ENCODE assay signal across 23 cellular contexts in genomic region chr15:69459063-69459462, GRCh38. TPM values are rescaled to one million over a fixed set of nuclear protein-coding genes. Genes with fewer than 3 reads are reported as not detected.
DNase-seq lines count a peak whose midpoint lies in the region; ATAC-seq and TF ChIP-seq lines count a peak whose summit lies in the region.
"Had no signal": no experiment of that assay in that cellular context is flagged by ENCODE, and none has a peak within 500 bp of the region (broad histone marks: within the 10 kb centered on the region; RNA-seq: fewer than 3 reads in every experiment).

No MANE protein-coding gene starts in this region.

- no peak overlapping the region for H3K14ac ChIP-seq in IMR-90 (replicated peaks; ENCODE audit: low read depth, low read length)

- TF ChIP-seq RAD21 in IMR-90 (IDR thresholded peaks at IDR 0.05; ENCODE audit: low read length) = no peak

- peaks cover 20% of the 10 kb centered on the region for H3K36me3 ChIP-seq in IMR-90 (ENCODE audit: control insufficient read depth, insufficient read depth, low read length)
- H3K36me3 ChIP-seq in endodermal cell (ENCODE audit: control insufficient read depth, insufficient read depth, low read length) = peaks cover 30% of the 10 kb centered on the region
- peaks cover 10% of the 10 kb centered on the region for H3K36me3 ChIP-seq in mesendoderm (ENCODE audit: control insufficient read depth, insufficient read depth, low read length)
- H3K36me3 ChIP-seq in A673 (ENCODE audit: insufficient read depth, low read length, poor library complexity, severe bottlenecking) = peaks cover 38% of the 10 kb centered on the region

- H2AFZ ChIP-seq in IMR-90 (replicated peaks; ENCODE audit: low read length, poor library complexity) = no peak overlapping the region

- dilution Hi-C loops in IMR-90 (cut with HindIII; ENCODE audit: low sequenced_read_pairs, unreplicated experiment) = no loop called here

- H3K56ac ChIP-seq in IMR-90 (ENCODE audit: extremely low read depth, insufficient read depth, low read length) (no peak overlapping the region), mesendoderm (ENCODE audit: low read length) (no peak overlapping the region)

- no TSS peak for BruUV-seq in IMR-90 (replicated peaks; lab: Mats Ljungman, UMichigan)
- no TSS peak for BruUV-seq in A673 (replicated peaks; lab: Mats Ljungman, UMichigan)

- no peak overlapping the region for H4K8ac ChIP-seq in IMR-90 (ENCODE audit: low read depth in 2 of 2, low read length in 2 of 2)
- H4K8ac ChIP-seq in mesendoderm (ENCODE audit: low read depth, low read length) = no peak overlapping the region

- ATAC-seq in IMR-90 (ENCODE audit: low read depth) = no peak
- ATAC-seq in stimulated activated effector memory CD8-positive, alpha-beta T cell treated with anti-CD3 and anti-CD28 coated beads, Interleukin-12 subunit alpha, Interleukin-12 subunit beta, amount 100 ng/mL, for 72 hours = no peak
- ATAC-seq in HG02981 (IDR thresholded peaks at IDR 0.05; ENCODE audit: unreplicated experiment) = no peak

- no peaks in the 10 kb centered on the region for H3K27me3 Mint-ChIP-seq in activated T-cell treated with anti-CD3 and anti-CD28 coated beads, Interleukin-2, amount 50 U/mL, for 24 hours
- H3K27me3 Mint-ChIP-seq in endodermal cell (ENCODE audit: insufficient read depth) = peaks cover 4% of the 10 kb centered on the region
- H3K27me3 Mint-ChIP-seq: central memory CD8-positive, alpha-beta T cell had no signal

- no CpG with 5 or more reads among the region's 2 CpGs for WGBS in IMR-90 (ENCODE audit: extremely low coverage in 2 of 2, insufficient read length in 1 of 2), 2 experiments
- WGBS in endodermal cell (ENCODE audit: insufficient coverage in 1 of 2, insufficient read length in 1 of 2), 2 experiments = 89 to 94% methylated on average over 2 of the region's 2 CpGs
- no CpG with 5 or more reads among the region's 2 CpGs for WGBS in mesendoderm (ENCODE audit: extremely low coverage, insufficient coverage, low lambda C conversion rate)

- peaks cover 26% of the 10 kb centered on the region for H3K9me1 ChIP-seq in IMR-90 (ENCODE audit: insufficient read depth, low read length)

- H2BK15ac ChIP-seq in IMR-90 (ENCODE audit: low read depth, low read length) (no peak overlapping the region), mesendoderm (replicated peaks; ENCODE audit: low read depth) (no peak overlapping the region)

- intact Hi-C loops in IMR-90 (cut with micrococcal nuclease) (loop anchor here (10.0 kb wide), 1 partner anchor 294 kb away; the partner anchor contains the start of gene GLCE), A673 (cut with micrococcal nuclease; ENCODE audit: unreplicated experiment) (no loop called here)

- no peak for TF ChIP-seq CTCF in IMR-90 (conservative IDR thresholded peaks at IDR 0.05; ENCODE audit: low read depth, low read length)
- no peak for TF ChIP-seq CTCF in endodermal cell (conservative IDR thresholded peaks at IDR 0.05)
- no peak for TF ChIP-seq CTCF in A673 (conservative IDR thresholded peaks at IDR 0.05; ENCODE audit: low read depth, low read length)

- H4K91ac ChIP-seq in IMR-90 (ENCODE audit: insufficient read depth, low read depth, low read length) = no peak overlapping the region

- H3K4me1 ChIP-seq in IMR-90 (ENCODE audit: control insufficient read depth, insufficient read depth, low read length) = peaks cover 14% of the 10 kb centered on the region
- peaks cover 2% of the 10 kb centered on the region for H3K4me1 ChIP-seq in endodermal cell (ENCODE audit: control insufficient read depth, insufficient read depth, low read length)
- no peaks in the 10 kb centered on the region for H3K4me1 ChIP-seq in mesendoderm (ENCODE audit: control insufficient read depth, low read depth, low read length)
- peaks cover 16% of the 10 kb centered on the region for H3K4me1 ChIP-seq in A673 (ENCODE audit: insufficient read depth, low read length, poor library complexity, severe bottlenecking)

- H4K5ac ChIP-seq in IMR-90 (ENCODE audit: low read depth, low read length) = no peak overlapping the region
- no peak overlapping the region for H4K5ac ChIP-seq in mesendoderm (ENCODE audit: low read length)

- H3K4me3 Mint-ChIP-seq in activated T-cell treated with anti-CD3 and anti-CD28 coated beads, Interleukin-2, amount 50 U/mL, for 24 hours = no peak overlapping the region
- H3K4me3 Mint-ChIP-seq in endodermal cell = no peak overlapping the region
- no peak overlapping the region for H3K4me3 Mint-ChIP-seq in stimulated activated effector memory CD8-positive, alpha-beta T cell treated with anti-CD3 and anti-CD28 coated beads, Interleukin-12 subunit alpha, Interleukin-12 subunit beta, amount 100 ng/mL, for 72 hours
- H3K4me3 Mint-ChIP-seq: activated naive CD4-positive, alpha-beta T cell treated with anti-CD3 and anti-CD28 coated beads, Interleukin-2, amount 10 ng/mL, durations not matched to agents 7 days and 5 days; central memory CD8-positive, alpha-beta T cell had no signal

- CTCF ChIA-PET in IMR-90 (lab: Yijun Ruan, JAX) = no interaction called here
- CTCF ChIA-PET in A673 (lab: Charles Lee) = interaction anchor here (0.6 kb wide), 1 partner anchor 638 kb away, joined by 3 read pairs; no protein-coding TSS in a partner anchor

- no peak overlapping the region for H2BK20ac ChIP-seq in IMR-90 (ENCODE audit: low read depth, low read length)

- TF ChIP-seq POLR2A in IMR-90 (IDR thresholded peaks at IDR 0.05; ENCODE audit: low read depth, low read length) = no peak

- H3K18ac ChIP-seq in IMR-90 (ENCODE audit: low read depth, low read length) (no peak overlapping the region), mesendoderm (ENCODE audit: low read length) (no peak overlapping the region)

- 0 out of 2 replicates have a peak overlapping the region, but pooled peaks have one; percentile 16 for H3K23ac ChIP-seq in IMR-90 (ENCODE audit: low read depth, low read length)
- H3K23ac ChIP-seq in mesendoderm (ENCODE audit: low read length) = no peak overlapping the region

- H2AK9ac ChIP-seq in IMR-90 (replicated peaks; ENCODE audit: low read depth, low read length, poor library complexity) = no peak overlapping the region

- H3K9ac ChIP-seq in IMR-90 (ENCODE audit: low read depth, low read length) (no peak overlapping the region), endodermal cell (ENCODE audit: extremely low read depth, low read length, poor library complexity, severe bottlenecking) (no peak overlapping the region), mesendoderm (ENCODE audit: low read length) (no peak overlapping the region)

- H3K79me1 ChIP-seq in IMR-90 (ENCODE audit: low read depth in 1 of 2, low read length in 2 of 2) (peaks cover 12 to 49% of the 10 kb centered on the region in 2 experiments), mesendoderm (ENCODE audit: low read length) (peaks cover 3% of the 10 kb centered on the region)

- no peak for DNase-seq in activated T-cell treated with anti-CD3 and anti-CD28 coated beads, Interleukin-2, amount 50 U/mL, for 24 hours
- DNase-seq in activated T-cell treated with anti-CD3 and anti-CD28 coated beads for 4 hours (no peak), IMR-90 (no peak), endodermal cell (peak; percentile 36), mesendoderm (no peak), A673 (ENCODE audit: low spot score) (no peak)
- no peak for DNase-seq in stimulated activated effector memory CD8-positive, alpha-beta T cell treated with anti-CD3 and anti-CD28 coated beads, Interleukin-12 subunit alpha, Interleukin-12 subunit beta, amount 100 ng/mL, for 72 hours (ENCODE audit: low spot score in 2 of 2)
- DNase-seq: activated CD8-positive, alpha-beta memory T cell treated with anti-CD3 and anti-CD28 coated beads for 24 hours; activated naive CD4-positive, alpha-beta T cell treated with anti-CD3 and anti-CD28 coated beads, Interleukin-2, amount 10 ng/mL, durations not matched to agents 7 days and 5 days; activated T-cell treated with anti-CD3 and anti-CD28 coated beads, Interleukin-2, amount 50 U/mL, for 48 hours; foreskin melanocyte; KBM-7; NCI-H1092; NCI-H1930; NCI-H345; NCI-H774; SHP77 treated with DMSO at 0.1 percent for 48 hours; T-helper 2 cell had no signal

- H3K4me2 ChIP-seq in IMR-90 (ENCODE audit: low read depth, low read length) (no peak overlapping the region), mesendoderm (ENCODE audit: low read length) (no peak overlapping the region)

- POLR2A ChIA-PET in IMR-90 (lab: Charles Lee; ENCODE audit: unreplicated experiment) = interaction anchor here (0.6 kb wide), 1 partner anchor 44 kb away, joined by 3 read pairs; no protein-coding TSS in a partner anchor
- POLR2A ChIA-PET in A673 (lab: Charles Lee; ENCODE audit: low non-redundant PET) = interaction anchor here (0.6 kb wide), 1 partner anchor 391 kb away, joined by 3 read pairs; no protein-coding TSS in a partner anchor

- H2BK120ac ChIP-seq in IMR-90 (ENCODE audit: low read depth, low read length) = no peak overlapping the region
- H2BK120ac ChIP-seq in mesendoderm (ENCODE audit: low read depth, low read length) = no peak overlapping the region

- H2BK5ac ChIP-seq in IMR-90 (ENCODE audit: low read depth, low read length, poor library complexity, severe bottlenecking) (no peak overlapping the region), mesendoderm (ENCODE audit: low read length) (no peak overlapping the region)

- peaks cover 15% of the 10 kb centered on the region for H3K79me2 ChIP-seq in mesendoderm (ENCODE audit: control insufficient read depth, insufficient read depth, low read length)

- no peak overlapping the region for H3K4me3 ChIP-seq in IMR-90 (ENCODE audit: insufficient read depth, low read depth, low read length)
- H3K4me3 ChIP-seq in endodermal cell (ENCODE audit: low read length) = no peak overlapping the region
- no peak overlapping the region for H3K4me3 ChIP-seq in mesendoderm (ENCODE audit: low read length)
- H3K4me3 ChIP-seq in A673 (ENCODE audit: low read depth, low read length, poor library complexity, severe bottlenecking) = no peak overlapping the region
- H3K4me3 ChIP-seq: ascending aorta, HAP-1 had no signal

- H3K4ac ChIP-seq in IMR-90 (ENCODE audit: low read depth, low read length) (no peak overlapping the region), mesendoderm (ENCODE audit: low read depth, low read length) (no peak overlapping the region)

- H3K27ac ChIP-seq in IMR-90 (ENCODE audit: insufficient read depth, low read length) (no peak overlapping the region), endodermal cell (ENCODE audit: low read depth, low read length) (no peak overlapping the region), mesendoderm (ENCODE audit: low read depth, low read length) (no peak overlapping the region), A673 (ENCODE audit: low read depth, low read length, poor library complexity, severe bottlenecking) (no peak overlapping the region)

- H3K9me3 ChIP-seq in IMR-90 (ENCODE audit: control insufficient read depth, insufficient read depth, low read length) = no peaks in the 10 kb centered on the region
- no peaks in the 10 kb centered on the region for H3K9me3 ChIP-seq in endodermal cell (ENCODE audit: control insufficient read depth, low read length)
- H3K9me3 ChIP-seq in A673 (ENCODE audit: low read depth, low read length, poor library complexity, severe bottlenecking) = no peaks in the 10 kb centered on the region
- H3K9me3 ChIP-seq: ascending aorta, HAP-1 had no signal

- peaks cover 47% of the 10 kb centered on the region for H3K4me1 Mint-ChIP-seq in activated T-cell treated with anti-CD3 and anti-CD28 coated beads, Interleukin-2, amount 50 U/mL, for 24 hours (ENCODE audit: low read depth)
- H3K4me1 Mint-ChIP-seq in endodermal cell = peaks cover 15% of the 10 kb centered on the region
- H3K4me1 Mint-ChIP-seq in stimulated activated effector memory CD8-positive, alpha-beta T cell treated with anti-CD3 and anti-CD28 coated beads, Interleukin-12 subunit alpha, Interleukin-12 subunit beta, amount 100 ng/mL, for 72 hours = peaks cover 42% of the 10 kb centered on the region

- H3K27ac Mint-ChIP-seq in activated T-cell treated with anti-CD3 and anti-CD28 coated beads, Interleukin-2, amount 50 U/mL, for 24 hours = peak overlapping the region; percentile 56
- H3K27ac Mint-ChIP-seq in endodermal cell = no peak overlapping the region
- H3K27ac Mint-ChIP-seq in stimulated activated effector memory CD8-positive, alpha-beta T cell treated with anti-CD3 and anti-CD28 coated beads, Interleukin-12 subunit alpha, Interleukin-12 subunit beta, amount 100 ng/mL, for 72 hours = peak overlapping the region; percentile 74
- H3K27ac Mint-ChIP-seq: activated naive CD4-positive, alpha-beta T cell treated with anti-CD3 and anti-CD28 coated beads, Interleukin-2, amount 10 ng/mL, durations not matched to agents 7 days and 5 days; progenitor cell of endocrine pancreas had no signal

- no peak overlapping the region; the same call in 1 of the 2 replicates for H2AK5ac ChIP-seq in IMR-90 (ENCODE audit: low read depth, low read length)
- H2AK5ac ChIP-seq in mesendoderm (ENCODE audit: low read length) = no peak overlapping the region

- H3K27me3 ChIP-seq in IMR-90 (ENCODE audit: control insufficient read depth, insufficient read depth, low read length) = no peaks in the 10 kb centered on the region
- H3K27me3 ChIP-seq in endodermal cell (ENCODE audit: control insufficient read depth, insufficient read depth, low read length, poor library complexity, severe bottlenecking) = no peaks in the 10 kb centered on the region
- H3K27me3 ChIP-seq in mesendoderm (ENCODE audit: insufficient read depth, low read length, poor library complexity) = no peaks in the 10 kb centered on the region
- no peaks in the 10 kb centered on the region for H3K27me3 ChIP-seq in A673 (replicated peaks; ENCODE audit: insufficient read depth, low read depth, low read length, poor library complexity)
- H3K27me3 ChIP-seq: ascending aorta had no signal

- no peaks in the 10 kb centered on the region for H3K9me3 Mint-ChIP-seq in activated T-cell treated with anti-CD3 and anti-CD28 coated beads, Interleukin-2, amount 50 U/mL, for 24 hours
- H3K9me3 Mint-ChIP-seq in endodermal cell = no peaks in the 10 kb centered on the region
- no peaks in the 10 kb centered on the region for H3K9me3 Mint-ChIP-seq in stimulated activated effector memory CD8-positive, alpha-beta T cell treated with anti-CD3 and anti-CD28 coated beads, Interleukin-12 subunit alpha, Interleukin-12 subunit beta, amount 100 ng/mL, for 72 hours
- H3K9me3 Mint-ChIP-seq: activated naive CD4-positive, alpha-beta T cell treated with anti-CD3 and anti-CD28 coated beads, Interleukin-2, amount 10 ng/mL, durations not matched to agents 7 days and 5 days; central memory CD8-positive, alpha-beta T cell had no signal

- in situ Hi-C loops in IMR-90 (cut with MboI; ENCODE audit: low sequenced_read_pairs) = no loop called here

- H4K20me1 ChIP-seq in IMR-90 (ENCODE audit: insufficient read depth, low read length) = peaks cover 40% of the 10 kb centered on the region

- H3K36me3 Mint-ChIP-seq in activated T-cell treated with anti-CD3 and anti-CD28 coated beads, Interleukin-2, amount 50 U/mL, for 24 hours (ENCODE audit: low read depth) = peaks cover 47% of the 10 kb centered on the region
- H3K36me3 Mint-ChIP-seq in endodermal cell (ENCODE audit: low read depth) = peaks cover 38% of the 10 kb centered on the region
- H3K36me3 Mint-ChIP-seq in stimulated activated effector memory CD8-positive, alpha-beta T cell treated with anti-CD3 and anti-CD28 coated beads, Interleukin-12 subunit alpha, Interleukin-12 subunit beta, amount 100 ng/mL, for 72 hours = peaks cover 49% of the 10 kb centered on the region

RNA-seq across cellular contexts. Expression of gene RPLP1, which starts 6.4 kb away (rescaled TPM):
- total RNA-seq in IMR-90 (2012; rRNA removed) (97.0 and 132 TPM in 2 replicates), endodermal cell (1,000 to 10,000 TPM; 1,560 to 1,563 TPM), A673 (2021) (1,496 and 1,613 TPM in 2 replicates)
- polyA plus RNA-seq in IMR-90 (2012; rRNA removed) = 1,440 and 1,469 TPM in 2 replicates
- 865 and 2,195 TPM in 2 replicates for polyA plus RNA-seq in IMR-90 (2012; cell fraction: cytosol; rRNA removed)
- polyA plus RNA-seq in IMR-90 (2012; cell fraction: nucleus; rRNA removed; ENCODE audit: low replicate concordance) = 449 and 618 TPM in 2 replicates
- polyA plus RNA-seq in endodermal cell (2013, experiment 1 of 2) = 2,242 TPM
- 2,014 TPM for polyA plus RNA-seq in endodermal cell (2013, experiment 2 of 2)
- 3,171 TPM for polyA plus RNA-seq in mesendoderm (2013, experiment 1 of 2)
- 3,051 TPM for polyA plus RNA-seq in mesendoderm (2013, experiment 2 of 2)

RNA-seq across cellular contexts. Expression of gene KIF23, which starts 44.9 kb away (rescaled TPM):
- total RNA-seq in IMR-90 (2012; rRNA removed) (56.1 and 70.5 TPM in 2 replicates), endodermal cell (10 to 100 TPM; 53.4 to 82.6 TPM), A673 (2021) (124 TPM in 2 replicates)
- 34.1 and 37.7 TPM in 2 replicates for polyA plus RNA-seq in IMR-90 (2012; rRNA removed)
- polyA plus RNA-seq in IMR-90 (2012; cell fraction: cytosol; rRNA removed) = 5.0 and 16.1 TPM in 2 replicates
- 8.1 and 50.9 TPM in 2 replicates for polyA plus RNA-seq in IMR-90 (2012; cell fraction: nucleus; rRNA removed; ENCODE audit: low replicate concordance)
- 58.7 TPM for polyA plus RNA-seq in endodermal cell (2013, experiment 1 of 2)
- polyA plus RNA-seq in endodermal cell (2013, experiment 2 of 2) = 62.1 TPM
- 55.5 TPM for polyA plus RNA-seq in mesendoderm (2013, experiment 1 of 2)
- polyA plus RNA-seq in mesendoderm (2013, experiment 2 of 2) = 58.0 TPM

Comparison
In these comparisons a context has a peak if more than half of its experiments do, and no peak if none do; other contexts are left out.
1. RNA of gene RPLP1, which starts 6.4 kb away (total RNA-seq): 1,496 to 1,613 TPM in A673 and 1,560 to 1,563 TPM in endodermal cell; 97.0 to 132 TPM in IMR-90; every median in the first group is over 10 times any median in the second.